Comparison of ENCODE assay signal across 8 cellular contexts in the genomic region with DNA sequence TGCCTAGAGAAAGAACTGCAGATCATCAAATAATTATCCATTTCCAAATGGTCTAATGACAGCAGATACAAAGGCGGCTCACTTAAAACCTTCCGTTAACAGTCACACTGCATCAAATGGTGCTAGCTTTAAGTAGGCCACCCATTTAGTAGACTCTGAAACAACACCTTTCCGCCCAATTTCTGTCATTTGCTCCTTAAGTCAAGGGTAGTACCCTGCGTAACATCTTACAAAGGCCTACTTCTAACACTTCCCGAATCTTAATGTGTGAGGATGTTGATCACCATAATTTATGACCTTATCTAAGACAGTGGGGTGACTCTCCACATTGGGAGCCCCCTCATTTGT. TPM values are rescaled to one million over a fixed set of nuclear protein-coding genes. Genes with fewer than 3 reads are reported as not detected.
A peak's percentile ranks its signal among the peaks of the same experiment; 100 is the strongest.
DNase-seq lines count a peak whose midpoint lies in the region; TF ChIP-seq lines count a peak whose summit lies in the region.

No MANE protein-coding gene starts in this region.

- peak overlapping the region; percentile 86 for H3K4me3 Mint-ChIP-seq in HFFc6

- DNase-seq in A673 (ENCODE audit: low spot score) (no peak), HFFc6 (no peak), mammary epithelial cell (no peak), anterior cingulate cortex (lab: John Stamatoyannopoulos, UW) (no peak), NCI-H2171 (lab: John Stamatoyannopoulos, UW) (no peak)
- DNase-seq in stimulated activated CD4-positive, alpha-beta T cell treated with anti-CD3 and anti-CD28 coated beads, Interleukin-2, amount 100 ng/mL, for 24 hours: no peak
- DNase-seq in activated CD4-positive, alpha-beta T cell treated with anti-CD3 and anti-CD28 coated beads for 1 hour: no peak

- H3K4me1 ChIP-seq in A673 (ENCODE audit: insufficient read depth, low read length, poor library complexity, severe bottlenecking): no peaks in the 10 kb centered on the region
- peaks cover 15% of the 10 kb centered on the region for H3K4me1 ChIP-seq in mammary epithelial cell (ENCODE audit: insufficient read depth, low read length)
- peaks cover 12% of the 10 kb centered on the region for H3K4me1 ChIP-seq in muscle layer of colon (ENCODE audit: insufficient read depth, low read length)

- H4K20me1 ChIP-seq in mammary epithelial cell (ENCODE audit: insufficient read depth, low read length): no peaks in the 10 kb centered on the region

- H3K27me3 Mint-ChIP-seq in HFFc6 (ENCODE audit: insufficient read depth): no peaks in the 10 kb centered on the region; the same call in 1 of the 2 replicates

- H3K27me3 ChIP-seq in A673 (replicated peaks; ENCODE audit: insufficient read depth, low read depth, low read length, poor library complexity): peaks cover 12% of the 10 kb centered on the region
- H3K27me3 ChIP-seq in mammary epithelial cell (ENCODE audit: insufficient read depth, low read length): no peaks in the 10 kb centered on the region
- H3K27me3 ChIP-seq in muscle layer of colon (ENCODE audit: control insufficient read depth in 1 of 2, insufficient read depth in 2 of 2, low read length in 2 of 2): no peaks in the 10 kb centered on the region

- CTCF ChIA-PET in A673 (lab: Charles Lee) (no interaction called here), mammary epithelial cell (lab: Charles Lee; ENCODE audit: low non-redundant PET) (interaction anchor here (0.6 kb wide), 1 partner anchor 181 kb away, joined by 5 read pairs; no protein-coding TSS in a partner anchor)

- H3K9me3 Mint-ChIP-seq in HFFc6: no peaks in the 10 kb centered on the region

- H3K27ac Mint-ChIP-seq in HFFc6: peak overlapping the region; percentile 20; the same call in 1 of the 2 replicates

- H3K79me2 ChIP-seq in mammary epithelial cell (ENCODE audit: insufficient read depth, low read length): peaks cover 25% of the 10 kb centered on the region

- no peak overlapping the region for H3K9ac ChIP-seq in mammary epithelial cell (ENCODE audit: insufficient read depth, low read length)
- peak overlapping the region; percentile 21 for H3K9ac ChIP-seq in muscle layer of colon (ENCODE audit: low read length)

- peak overlapping the region; percentile 92 for H3K4me3 ChIP-seq in A673 (ENCODE audit: low read depth, low read length, poor library complexity, severe bottlenecking)
- H3K4me3 ChIP-seq in mammary epithelial cell (replicated peaks in 1 of 3; ENCODE audit: insufficient read depth in 1 of 3, low read depth in 2 of 3, low read length in 3 of 3): peak overlapping the region; percentile 55 to 80 (median 78)
- H3K4me3 ChIP-seq in muscle layer of colon (ENCODE audit: low read depth in 1 of 2, low read length in 2 of 2): peak overlapping the region; percentile 61 to 86

- WGBS in mammary epithelial cell (ENCODE audit: low coverage, missing lambda C conversion rate): 99% methylated on average over 5 of the region's 5 CpGs

- H2AFZ ChIP-seq in mammary epithelial cell (ENCODE audit: low read depth, low read length): peak overlapping the region; percentile 99

- BruUV-seq in A673 (replicated peaks; lab: Mats Ljungman, UMichigan) (no TSS peak), mammary epithelial cell (replicated peaks; lab: Mats Ljungman, UMichigan) (no TSS peak)

- peaks cover 18% of the 10 kb centered on the region for H3K36me3 Mint-ChIP-seq in HFFc6 (ENCODE audit: low read depth)

- intact Hi-C loops in A673 (cut with micrococcal nuclease; ENCODE audit: unreplicated experiment) (no loop called here), mammary epithelial cell (cut with micrococcal nuclease) (loop anchor here (2.0 kb wide), 2 partner anchors 116 to 182 kb away; no protein-coding TSS in a partner anchor)

- peaks cover 52% of the 10 kb centered on the region for H3K4me1 Mint-ChIP-seq in HFFc6 (ENCODE audit: low read depth)

- H3K9me3 ChIP-seq in A673 (ENCODE audit: low read depth, low read length, poor library complexity, severe bottlenecking) (no peaks in the 10 kb centered on the region), mammary epithelial cell (replicated peaks; ENCODE audit: insufficient read depth, low read length) (no peaks in the 10 kb centered on the region), muscle layer of colon (ENCODE audit: low read length) (no peaks in the 10 kb centered on the region)

- POLR2A ChIA-PET in A673 (lab: Charles Lee; ENCODE audit: low non-redundant PET): no interaction called here

- peak overlapping the region; percentile 92 for H3K4me2 ChIP-seq in mammary epithelial cell (ENCODE audit: insufficient read depth, low read depth, low read length)

- TF ChIP-seq CTCF in A673 (conservative IDR thresholded peaks at IDR 0.05; ENCODE audit: low read depth, low read length): no peak
- TF ChIP-seq CTCF in HFFc6 (IDR thresholded peaks at IDR 0.05): no peak
- TF ChIP-seq CTCF in mammary epithelial cell (conservative IDR thresholded peaks at IDR 0.05 in 1 of 2, IDR thresholded peaks at IDR 0.05 in 1 of 2; ENCODE audit: extremely low read depth in 1 of 2, insufficient read depth in 1 of 2, low read depth in 1 of 2, low read length in 2 of 2): no peak

- no peak overlapping the region for H3K27ac ChIP-seq in A673 (ENCODE audit: low read depth, low read length, poor library complexity, severe bottlenecking)
- no peak overlapping the region for H3K27ac ChIP-seq in mammary epithelial cell (ENCODE audit: insufficient read depth, low read depth, low read length)
- H3K27ac ChIP-seq in muscle layer of colon (ENCODE audit: low read depth, low read length): peak overlapping the region; percentile 71

- H3K36me3 ChIP-seq in A673 (ENCODE audit: insufficient read depth, low read length, poor library complexity, severe bottlenecking): no peaks in the 10 kb centered on the region
- H3K36me3 ChIP-seq in mammary epithelial cell (ENCODE audit: insufficient read depth, low read length): no peaks in the 10 kb centered on the region
- H3K36me3 ChIP-seq in muscle layer of colon (ENCODE audit: insufficient read depth, low read length): no peaks in the 10 kb centered on the region

- in situ Hi-C loops in mammary epithelial cell (cut with MboI; ENCODE audit: low sequenced_read_pairs in 2 of 2): no loop called here

- dilution Hi-C loops in mammary epithelial cell (cut with HindIII; ENCODE audit: low sequenced_read_pairs): loop anchor here (10.0 kb wide), 1 partner anchor 110 kb away; no protein-coding TSS in a partner anchor

RNA-seq across cellular contexts. Expression of gene RALGPS2, which starts 0.7 kb away (rescaled TPM):
- 12.5 and 12.7 TPM in 2 replicates for total RNA-seq in A673 (2021)
- total RNA-seq in HFFc6 (2021; fragmentation: NEBNext Ultra II Directional; extraction: Animal tissue kit (Norgen Biotek cat#: 25700)): 10 to 100 TPM; 41.5 to 59.2 (median 48.9) TPM
- 10 to 100 TPM; 20.4 to 25.3 TPM for total RNA-seq in mammary epithelial cell
- 9.5 TPM for polyA plus RNA-seq in mammary epithelial cell
- 108 TPM for polyA minus RNA-seq in mammary epithelial cell
